In the genomic region with DNA sequence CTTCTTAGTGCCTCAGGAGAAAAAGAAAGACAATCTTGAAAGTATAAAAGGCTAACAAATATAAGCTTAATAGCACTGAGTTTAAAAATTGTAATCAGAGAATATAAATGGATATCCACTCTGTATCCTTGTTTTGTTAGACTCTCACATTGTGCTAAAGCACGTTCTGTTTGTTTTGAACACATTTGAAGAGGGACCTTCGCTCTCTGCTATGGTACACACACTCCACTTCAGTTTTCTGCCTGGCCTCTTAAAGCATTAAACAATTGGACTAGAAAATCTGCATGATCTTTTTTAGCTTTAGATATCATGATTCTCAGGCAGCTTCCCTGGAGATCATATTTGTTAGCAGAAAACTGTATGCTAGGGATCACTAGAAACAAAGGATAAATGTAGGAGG, we compare ENCODE assay signal across 19 cellular contexts. TPM values are rescaled to one million over a fixed set of nuclear protein-coding genes. Genes with fewer than 3 reads are reported as not detected.
A peak's percentile ranks its signal among the peaks of the same experiment; 100 is the strongest.
DNase-seq lines count a peak whose midpoint lies in the region; ATAC-seq, FAIRE-seq and TF ChIP-seq lines count a peak whose summit lies in the region.
"Had no signal": no experiment of that assay in that cellular context is flagged by ENCODE, and none has a peak within 500 bp of the region (broad histone marks: within the 10 kb centered on the region; RNA-seq: fewer than 3 reads in every experiment).

No MANE protein-coding gene starts in this region.

- POLR2A ChIA-PET in CD8-positive, alpha-beta T cell (lab: Charles Lee) = no interaction called here

- no peak overlapping the region for H3K27ac Mint-ChIP-seq in CD8-positive, alpha-beta T cell
- H3K27ac Mint-ChIP-seq: CD4-positive, alpha-beta T cell; HFFc6; T-helper 17 cell had no signal

- CTCF ChIA-PET in CD8-positive, alpha-beta T cell (lab: Charles Lee) = no interaction called here

- no peak for ATAC-seq in CD8-positive, alpha-beta T cell
- ATAC-seq: A549, HepG2, Panc1, T-helper 17 cell had no signal

- peak; percentile 94 for FAIRE-seq in islet of Langerhans (lab: Jason Lieb, UNC)
- FAIRE-seq: A549, HepG2 had no signal

- no peak overlapping the region for H3K4me3 Mint-ChIP-seq in CD8-positive, alpha-beta T cell
- H3K4me3 Mint-ChIP-seq: CD4-positive, alpha-beta T cell; HFFc6; T-helper 17 cell had no signal

- no peaks in the 10 kb centered on the region for H3K27me3 Mint-ChIP-seq in CD8-positive, alpha-beta T cell (ENCODE audit: low read depth)
- H3K27me3 Mint-ChIP-seq: CD4-positive, alpha-beta T cell; T-helper 17 cell had no signal

- H3K27ac ChIP-seq in CD8-positive, alpha-beta T cell (ENCODE audit: low read depth, low read length) = no peak overlapping the region
- H3K27ac ChIP-seq: A549 had no signal

- no peak for TF ChIP-seq CTCF in CD8-positive, alpha-beta T cell (IDR thresholded peaks at IDR 0.05)
- TF ChIP-seq CTCF in GM20000 (IDR thresholded peaks at IDR 0.05; ENCODE audit: extremely low read depth, missing control alignments) = no peak

- no peak overlapping the region for H3K4me3 ChIP-seq in CD8-positive, alpha-beta T cell (ENCODE audit: low read depth, low read length)
- H3K4me3 ChIP-seq: A549 had no signal

- no peaks in the 10 kb centered on the region for H3K27me3 ChIP-seq in CD8-positive, alpha-beta T cell (ENCODE audit: insufficient read depth, low read length)

- DNase-seq in DMS153 (lab: John Stamatoyannopoulos, UW) = peak; percentile 50
- DNase-seq in NCI-H1417 (lab: John Stamatoyannopoulos, UW) = peak; percentile 62 to 92 (median 71)
- peak; percentile 76 for DNase-seq in NCI-H345 (lab: John Stamatoyannopoulos, UW)
- no peak for DNase-seq in CD8-positive, alpha-beta T cell
- DNase-seq in GM20000 (ENCODE audit: low spot score) = no peak
- no peak for DNase-seq in activated T-cell treated with anti-CD3 and anti-CD28 coated beads, Interleukin-2, amount 50 U/mL, for 48 hours
- DNase-seq: Calu3; CD4-positive, alpha-beta T cell; DMS79 treated with DMSO at 0.1 percent for 48 hours; HFFc6; KBM-7; NCI-H2171; NCI-H446 treated with DMSO at 0.1 percent for 48 hours; T-helper 17 cell had no signal

- H3K36me3 Mint-ChIP-seq in CD8-positive, alpha-beta T cell = no peaks in the 10 kb centered on the region

- H3K4me1 ChIP-seq in CD8-positive, alpha-beta T cell (ENCODE audit: insufficient read depth, low read length) = no peaks in the 10 kb centered on the region
- H3K4me1 ChIP-seq: A549 had no signal

- H3K36me3 ChIP-seq in CD8-positive, alpha-beta T cell (ENCODE audit: insufficient read depth, low read length) = no peaks in the 10 kb centered on the region

- no peaks in the 10 kb centered on the region for H3K4me1 Mint-ChIP-seq in CD8-positive, alpha-beta T cell (ENCODE audit: low read depth)
- H3K4me1 Mint-ChIP-seq: T-helper 17 cell had no signal

- peaks cover 8% of the 10 kb centered on the region for H3K9me3 Mint-ChIP-seq in CD8-positive, alpha-beta T cell

- no peaks in the 10 kb centered on the region for H3K9me3 ChIP-seq in CD8-positive, alpha-beta T cell (ENCODE audit: low read length)
- H3K9me3 ChIP-seq: A549 had no signal

- intact Hi-C loops in CD8-positive, alpha-beta T cell (cut with DNase I, micrococcal nuclease) = no loop called here

RNA-seq across cellular contexts. Expression of gene PGR, which starts 40.3 kb away (rescaled TPM):
- total RNA-seq in CD8-positive, alpha-beta T cell = not detected
- total RNA-seq: Calu3; CD4-positive, alpha-beta T cell; HepG2; HFFc6; SK-MEL-5; T-helper 17 cell had no signal

Comparison
In these comparisons a context has a peak if more than half of its experiments do, and no peak if none do; other contexts are left out.
1. DNase-seq: peak in DMS153 (single experiment), NCI-H1417 (3 of 3) and NCI-H345 (single experiment); none in CD8-positive, alpha-beta T cell (0 of 7), GM20000 (single experiment) and activated T-cell treated with anti-CD3 and anti-CD28 coated beads, Interleukin-2, amount 50 U/mL, for 48 hours (0 of 2).